Comparison of ENCODE assay signal across 1 cellular context in genomic region chr17:57947369-57947768, GRCh38.
TF ChIP-seq lines count a peak whose summit lies in the region.

No MANE protein-coding gene starts in this region.

TF ChIP-seq in endothelial cell of umbilical vein, 7 proteins besides CTCF, POLR2A, EP300 and RAD21:
- TF ChIP-seq POLR2AphosphoS5 (IDR thresholded peaks at IDR 0.05; ENCODE audit: insufficient read depth, low read depth, low read length), result no peak
- TF ChIP-seq EZH2 (IDR thresholded peaks at IDR 0.05; ENCODE audit: borderline replicate concordance, low read depth, low read length, severe bottlenecking), result no peak
- TF ChIP-seq MAX (IDR thresholded peaks at IDR 0.05; ENCODE audit: insufficient read depth, insufficient read length), result no peak
- TF ChIP-seq JUN (IDR thresholded peaks at IDR 0.05; ENCODE audit: borderline replicate concordance, insufficient read depth, insufficient read length, low read depth), result no peak
- TF ChIP-seq MYC (IDR thresholded peaks at IDR 0.05; ENCODE audit: low read depth, low read length), result no peak
- TF ChIP-seq GATA2 (IDR thresholded peaks at IDR 0.05; ENCODE audit: insufficient read depth, insufficient read length, low read depth, low read length), result no peak
- TF ChIP-seq FOS (IDR thresholded peaks at IDR 0.05; ENCODE audit: borderline replicate concordance, insufficient read depth, low read length), result no peak
